ENCODE assay signal across 15 cellular contexts in genomic region chr1:203217139-203217621, GRCh38.
DNase-seq lines count a peak whose midpoint lies in the region; ATAC-seq and TF ChIP-seq lines count a peak whose summit lies in the region.
"Had no signal": no experiment of that assay in that cellular context is flagged by ENCODE, and none has a peak within 500 bp of the region (broad histone marks: within the 10 kb centered on the region; RNA-seq: fewer than 3 reads in every experiment).

No MANE protein-coding gene starts in this region.

- no peaks in the 10 kb centered on the region for H3K27me3 ChIP-seq in RWPE2 (ENCODE audit: insufficient read depth, poor library complexity, severe bottlenecking)
- no peaks in the 10 kb centered on the region for H3K27me3 ChIP-seq in iPS DF 6.9 (ENCODE audit: control insufficient read depth, insufficient read depth, low read length)

- H3K4me3 ChIP-seq in RWPE2 (ENCODE audit: severe bottlenecking) (no peak overlapping the region), iPS DF 6.9 (ENCODE audit: low read length) (no peak overlapping the region)

- H3K4me1 ChIP-seq in RWPE2 (ENCODE audit: insufficient read depth, poor library complexity, severe bottlenecking), result no peaks in the 10 kb centered on the region
- H3K4me1 ChIP-seq in iPS DF 6.9 (ENCODE audit: control insufficient read depth, insufficient read depth, low read length), result peaks cover 4% of the 10 kb centered on the region; the same call in 1 of the 2 replicates

- TF ChIP-seq CTCF in GM13977 (IDR thresholded peaks at IDR 0.05; ENCODE audit: extremely low read depth, insufficient read depth, missing control alignments), result peak; percentile 3
- TF ChIP-seq CTCF in RWPE2 (IDR thresholded peaks at IDR 0.05; ENCODE audit: poor library complexity, severe bottlenecking), result no peak

- in situ Hi-C loops in ACHN (cut with HindIII; ENCODE audit: low pct_ligation_motif_present, low pct_unique_long_range_greater_than_20kb, low sequenced_read_pairs) (loop anchor here (10.0 to 25.0 kb wide), 2 partner anchors 92 to 180 kb away; partner anchors contain the start of genes ADORA1 and PPFIA4), GM13977 (cut with MboI; ENCODE audit: low pct_unique_long_range_greater_than_20kb, low sequenced_read_pairs, unreplicated experiment) (no loop called here)

- DNase-seq in ACHN (peak; percentile 18), GM13977 (ENCODE audit: low spot score) (no peak), RWPE2 (ENCODE audit: low spot score) (no peak), iPS DF 6.9 (ENCODE audit: low read depth, low spot score) (peak; percentile 25)
- no peak for DNase-seq in activated CD4-positive, alpha-beta T cell treated with anti-CD3 and anti-CD28 coated beads, Interleukin-2, amount 50 U/mL, for 48 hours
- DNase-seq: activated CD8-positive, alpha-beta memory T cell treated with anti-CD3 and anti-CD28 coated beads, Interleukin-2, amount 50 U/mL, for 48 hours; amniotic stem cell; KG1; NCI-H510A treated with DMSO at 0.1 percent for 48 hours; nephron progenitor cell; stimulated activated naive CD4-positive, alpha-beta T cell treated with Interleukin-2 at 50 U/mL for 16 hours had no signal

- H3K27ac ChIP-seq in RWPE2 (ENCODE audit: poor library complexity, severe bottlenecking), result no peak overlapping the region
- H3K27ac ChIP-seq in iPS DF 6.9 (ENCODE audit: low read length), result no peak overlapping the region
- H3K27ac ChIP-seq: C4-2B had no signal

- H3K36me3 ChIP-seq in RWPE2 (ENCODE audit: low read depth) (no peaks in the 10 kb centered on the region), iPS DF 6.9 (ENCODE audit: control insufficient read depth, insufficient read depth, low read length) (no peaks in the 10 kb centered on the region)

- H3K9me3 ChIP-seq in RWPE2 (ENCODE audit: severe bottlenecking), result no peaks in the 10 kb centered on the region
- H3K9me3 ChIP-seq in iPS DF 6.9 (ENCODE audit: control insufficient read depth, insufficient read depth, low read length), result no peaks in the 10 kb centered on the region

- ATAC-seq in RWPE2 (ENCODE audit: low read depth), result 0 out of 3 replicates have a peak, but pooled peaks have one; percentile 43
- no peak for ATAC-seq in GM18519 (IDR thresholded peaks at IDR 0.05; ENCODE audit: low FRiP score, unreplicated experiment)
- ATAC-seq in GM19463 (IDR thresholded peaks at IDR 0.05; ENCODE audit: unreplicated experiment), result no peak
- ATAC-seq in HG03432 (IDR thresholded peaks at IDR 0.05; ENCODE audit: unreplicated experiment), result no peak

- WGBS in iPS DF 6.9 (ENCODE audit: insufficient coverage, insufficient read length), result no CpG with 5 or more reads among the region's 5 CpGs

Comparison
In these comparisons a context has a peak if more than half of its experiments do, and no peak if none do; other contexts are left out.
1. DNase-seq: peak in ACHN (single experiment) and iPS DF 6.9 (single experiment); none in GM13977 (single experiment), RWPE2 (single experiment) and activated CD4-positive, alpha-beta T cell treated with anti-CD3 and anti-CD28 coated beads, Interleukin-2, amount 50 U/mL, for 48 hours (0 of 2).